In genomic region chr2:240810199-240810598, GRCh38 we compare ENCODE assay signal across 20 cellular contexts. TPM values are rescaled to one million over a fixed set of nuclear protein-coding genes. Genes with fewer than 3 reads are reported as not detected.
DNase-seq lines count a peak whose midpoint lies in the region; ATAC-seq and TF ChIP-seq lines count a peak whose summit lies in the region.
"Had no signal": no experiment of that assay in that cellular context is flagged by ENCODE, and none has a peak within 500 bp of the region (broad histone marks: within the 10 kb centered on the region; RNA-seq: fewer than 3 reads in every experiment).

No MANE protein-coding gene starts in this region.

- TF ChIP-seq CTCF in AG10803 (conservative IDR thresholded peaks at IDR 0.05; ENCODE audit: low read length) (0 out of 2 replicates have a peak, but pooled peaks have one; percentile 20), HCT116 (IDR thresholded peaks at IDR 0.05 in 2 of 3, conservative IDR thresholded peaks at IDR 0.05 in 1 of 3; ENCODE audit: borderline replicate concordance in 1 of 3, insufficient read depth in 1 of 3, low read depth in 2 of 3, low read length in 2 of 3) (peak; percentile 14 to 47 (median 46); a peak in 3 of 6 replicates)

- POLR2A ChIA-PET in HCT116 (lab: Charles Lee) = no interaction called here

- BruUV-seq in HCT116 (replicated peaks; lab: Mats Ljungman, UMichigan) = no TSS peak

- peaks cover 4 to 7% of the 10 kb centered on the region in 2 experiments; a peak in 2 of 4 replicates for H3K9me3 ChIP-seq in HCT116 (ENCODE audit: control insufficient read depth in 1 of 2, insufficient read depth in 1 of 2, low read depth in 1 of 2, low read length in 2 of 2)
- H3K9me3 ChIP-seq: adrenal gland had no signal

- TF ChIP-seq RAD21 in HCT116 (IDR thresholded peaks at IDR 0.05; ENCODE audit: low read depth) = peak; percentile 48

- CTCF ChIA-PET in HCT116 (lab: Charles Lee) = interaction anchor here (0.7 to 1.5 kb wide), 3 partner anchors 13 to 30 kb away, joined by 3 to 15 read pairs (median 3); no protein-coding TSS in a partner anchor

- H3K4me3 ChIP-seq in AG10803 (ENCODE audit: low read length) = no peak overlapping the region
- H3K4me3 ChIP-seq in HCT116 (replicated peaks in 1 of 2; ENCODE audit: low read depth in 1 of 2, low read length in 2 of 2) = no peak overlapping the region
- H3K4me3 ChIP-seq: adrenal gland, tibial nerve had no signal

- no peaks in the 10 kb centered on the region for H4K20me1 ChIP-seq in HCT116 (ENCODE audit: insufficient read depth)

- RAD21 ChIA-PET in HCT116 (lab: Charles Lee; ENCODE audit: low non-redundant PET in 1 of 2, low total read pairs in 2 of 2, uncharacterized antibody in 2 of 2, unreplicated experiment in 2 of 2) = interaction anchor here (0.8 to 1.0 kb wide), 2 partner anchors 30 kb away, joined by 5 to 7 read pairs; no protein-coding TSS in a partner anchor

- DNase-seq in AG10803 (ENCODE audit: low read depth) (no peak), HCT116 (ENCODE audit: low read depth, low spot score) (no peak), RPMI7951 (ENCODE audit: low read depth) (peak; percentile 32), left lobe of liver (ENCODE audit: low spot score) (no peak), NCI-H2029 (lab: John Stamatoyannopoulos, UW) (no peak)
- no peak for DNase-seq in activated CD4-positive, alpha-beta T cell treated with anti-CD3 and anti-CD28 coated beads, Interleukin-2, amount 50 U/mL, for 4 hours
- DNase-seq: activated B cell treated with CpG ODN at 0.5 μM for 24 hours; CD4-positive, alpha-beta memory T cell; EL; foreskin fibroblast; NCI-H187 had no signal

- no peaks in the 10 kb centered on the region for H3K27me3 ChIP-seq in HCT116 (ENCODE audit: insufficient read depth, low read length)
- H3K27me3 ChIP-seq: adrenal gland, tibial nerve had no signal

- peak; percentile 60 for ATAC-seq in HCT116
- ATAC-seq in left lobe of liver = peak; percentile 50
- no peak for ATAC-seq in HG02798 (IDR thresholded peaks at IDR 0.05; ENCODE audit: poor library complexity, unreplicated experiment)
- ATAC-seq: left ventricle myocardium superior; stimulated activated memory B cell treated with anti-CD40 and anti-IgM and Interleukin-4, amounts not matched to agents 10 μg/mL and 1 μg/mL and 100 μg/mL, for 72 hours had no signal

- H3K36me3 ChIP-seq in HCT116 (ENCODE audit: control insufficient read depth in 1 of 2, insufficient read depth in 2 of 2, low read length in 2 of 2) = no peaks in the 10 kb centered on the region
- H3K36me3 ChIP-seq: adrenal gland had no signal

- no peak overlapping the region for H3K4me2 ChIP-seq in HCT116 (ENCODE audit: low read length)

- no peak overlapping the region for H2AFZ ChIP-seq in HCT116 (ENCODE audit: low read depth, low read length, poor library complexity, severe bottlenecking)

- H3K9ac ChIP-seq in HCT116 (ENCODE audit: low read length) = no peak overlapping the region

- no peak for TF ChIP-seq POLR2A in HCT116 (IDR thresholded peaks at IDR 0.05; ENCODE audit: borderline replicate concordance, extremely low read depth, insufficient read depth, insufficient read length)

- intact Hi-C loops in HCT116 (cut with micrococcal nuclease) = loop anchor here (1.0 kb wide), 1 partner anchor 30 kb away; no protein-coding TSS in a partner anchor

- no peaks in the 10 kb centered on the region for H3K9me2 ChIP-seq in HCT116 (ENCODE audit: insufficient read depth)

- no peaks in the 10 kb centered on the region for H3K79me2 ChIP-seq in HCT116 (ENCODE audit: insufficient read depth, low read length)

- no peak overlapping the region for H3K27ac ChIP-seq in HCT116 (ENCODE audit: low read depth, low read length)
- H3K27ac ChIP-seq: adrenal gland, tibial nerve had no signal

- no peaks in the 10 kb centered on the region for H3K4me1 ChIP-seq in HCT116 (ENCODE audit: control insufficient read depth in 1 of 2, insufficient read depth in 2 of 2, low read length in 2 of 2)
- H3K4me1 ChIP-seq: adrenal gland, tibial nerve had no signal

TF ChIP-seq in HCT116, 20 proteins besides CTCF, POLR2A, EP300 and RAD21:
- TF ChIP-seq, protein P1, sequence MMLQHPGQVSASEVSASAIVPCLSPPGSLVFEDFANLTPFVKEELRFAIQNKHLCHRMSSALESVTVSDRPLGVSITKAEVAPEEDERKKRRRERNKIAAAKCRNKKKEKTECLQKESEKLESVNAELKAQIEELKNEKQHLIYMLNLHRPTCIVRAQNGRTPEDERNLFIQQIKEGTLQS (IDR thresholded peaks at IDR 0.05) = no peak
- TF ChIP-seq FOSL1 (IDR thresholded peaks at IDR 0.05; ENCODE audit: low read depth) (no peak), ELF1 (IDR thresholded peaks at IDR 0.05; ENCODE audit: borderline replicate concordance, low read depth) (no peak), TCF7L2 (IDR thresholded peaks at IDR 0.05; ENCODE audit: borderline replicate concordance, extremely low read depth, insufficient read depth, insufficient read length) (no peak), ZBTB33 (IDR thresholded peaks at IDR 0.05; ENCODE audit: extremely low read depth, insufficient replicate concordance, low read length) (no peak), EZH2phosphoT487 (IDR thresholded peaks at IDR 0.05; ENCODE audit: borderline replicate concordance) (no peak), JUND (IDR thresholded peaks at IDR 0.05) (no peak), ZNF274 (IDR thresholded peaks at IDR 0.05; ENCODE audit: low read depth, low read length) (no peak), POLR2AphosphoS5 (IDR thresholded peaks at IDR 0.05; ENCODE audit: low read depth, low read length) (no peak), REST (IDR thresholded peaks at IDR 0.05; ENCODE audit: low read depth) (no peak), SIN3A (IDR thresholded peaks at IDR 0.05; ENCODE audit: low read depth) (no peak), CEBPB (IDR thresholded peaks at IDR 0.05; ENCODE audit: low read depth) (no peak), ZFX (IDR thresholded peaks at IDR 0.05) (no peak), SRF (IDR thresholded peaks at IDR 0.05; ENCODE audit: low read depth) (no peak), EZH2 (IDR thresholded peaks at IDR 0.05) (no peak), SP1 (IDR thresholded peaks at IDR 0.05; ENCODE audit: low read depth) (no peak)
- TF ChIP-seq, protein P2, sequence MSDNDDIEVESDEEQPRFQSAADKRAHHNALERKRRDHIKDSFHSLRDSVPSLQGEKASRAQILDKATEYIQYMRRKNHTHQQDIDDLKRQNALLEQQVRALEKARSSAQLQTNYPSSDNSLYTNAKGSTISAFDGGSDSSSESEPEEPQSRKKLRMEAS (IDR thresholded peaks at IDR 0.05) = no peak

RNA-seq across cellular contexts. Expression of gene KIF1A, which starts 9.8 kb away (rescaled TPM):
- total RNA-seq in HCT116 (2021; ENCODE audit: unreplicated experiment) (0.27 TPM), left lobe of liver (1.1 TPM)
- polyA plus RNA-seq in HCT116 (2012) = 0.09 TPM in 2 replicates
- 0.36 TPM in 1 of 2 replicates, not detected in the other for total RNA-seq in RPMI7951 (2014; rRNA removed; shearing (Covaris generic))
- total RNA-seq: activated B cell treated with CpG ODN at 0.5 μM for 24 hours; CD4-positive, alpha-beta memory T cell; M059J had no signal
- polyA plus RNA-seq: CD4-positive, alpha-beta memory T cell had no signal

RNA-seq across cellular contexts. Expression of gene AGXT, which starts 58.4 kb away (rescaled TPM):
- total RNA-seq in HCT116 (2021; ENCODE audit: unreplicated experiment) (0.34 TPM), left lobe of liver (1,805 TPM)
- not detected in 2 replicates for polyA plus RNA-seq in HCT116 (2012)
- 0.10 and 0.24 TPM in 2 replicates for total RNA-seq in RPMI7951 (2014; rRNA removed; shearing (Covaris generic))
- total RNA-seq: activated B cell treated with CpG ODN at 0.5 μM for 24 hours; activated CD8-positive, alpha-beta memory T cell treated with anti-CD3 and anti-CD28 coated beads for 36 hours; activated T-helper 2 cell treated with anti-CD3 and anti-CD28 coated beads, Interferon-gamma antibody, Interleukin-2, Interleukin-4, amounts not matched to agents 10 μg/mL and 5 μg/mL and 100 μg/mL, durations not matched to agents 14 hours and 24 hours and 36 hours; cardiac septum; CD4-positive, alpha-beta memory T cell; M059J had no signal
- polyA plus RNA-seq: CD4-positive, alpha-beta memory T cell had no signal

Comparison
In these comparisons a context has a peak if more than half of its experiments do, and no peak if none do; other contexts are left out.
1. RNA of gene AGXT, which starts 58.4 kb away (total RNA-seq): 1,805 TPM in left lobe of liver (single experiment); 0.34 TPM in HCT116 (single experiment) and 0.10 to 0.24 TPM in RPMI7951; every median in the first group is over 1,000 times any median in the second.